In the genomic region with DNA sequence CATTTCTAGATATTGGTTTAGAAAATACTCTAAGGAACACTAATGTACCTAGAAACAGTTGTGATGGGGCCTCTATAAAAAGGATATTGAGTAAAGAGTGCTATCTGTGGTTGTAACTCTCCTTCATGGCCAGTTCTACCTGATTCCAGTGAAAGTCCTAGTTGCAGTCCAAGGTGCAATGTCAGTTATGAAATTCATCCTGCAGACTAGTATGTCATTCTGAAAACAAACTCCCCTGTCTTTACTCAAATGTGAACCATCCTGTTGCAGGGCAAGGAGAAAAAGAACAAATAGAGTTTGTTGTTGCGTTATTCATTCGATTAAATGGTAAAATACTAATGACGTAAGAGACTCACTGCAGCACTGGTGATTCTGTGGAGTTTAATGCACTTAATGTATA, we compare ENCODE assay signal across 1 cellular context.
A peak's percentile ranks its signal among the peaks of the same experiment; 100 is the strongest.
TF ChIP-seq lines count a peak whose summit lies in the region.

No MANE protein-coding gene starts in this region.

TF ChIP-seq in HepG2, 621 proteins besides CTCF, POLR2A, EP300 and RAD21 (continued from another document and continues in another):
- TF ChIP-seq FOXO4 (CRISPR knock-in tag; conservative IDR thresholded peaks at IDR 0.05) (no peak), CENPT (CRISPR knock-in tag; IDR thresholded peaks at IDR 0.05; ENCODE audit: low read depth) (no peak), HNF1B (CRISPR knock-in tag; IDR thresholded peaks at IDR 0.05) (no peak), DZIP1 (CRISPR knock-in tag; IDR thresholded peaks at IDR 0.05) (no peak), ASH2L (IDR thresholded peaks at IDR 0.05; ENCODE audit: insufficient read length, low read depth, low read length) (peak; percentile 55), RBM39 (IDR thresholded peaks at IDR 0.05; ENCODE audit: low read depth, low read length, poor library complexity, severe bottlenecking) (no peak), STAT5B (CRISPR knock-in tag; IDR thresholded peaks at IDR 0.05) (no peak), ARNTL (CRISPR knock-in tag; IDR thresholded peaks at IDR 0.05) (no peak), MLXIP (CRISPR knock-in tag; IDR thresholded peaks at IDR 0.05; ENCODE audit: borderline replicate concordance) (no peak), ERF (CRISPR knock-in tag; IDR thresholded peaks at IDR 0.05) (no peak), MIXL1 (CRISPR knock-in tag; IDR thresholded peaks at IDR 0.05) (peak; percentile 72), KDM3A (CRISPR knock-in tag; IDR thresholded peaks at IDR 0.05; ENCODE audit: low read depth) (0 out of 2 replicates have a peak, but pooled peaks have one; percentile 38), KAT2B (IDR thresholded peaks at IDR 0.05; ENCODE audit: borderline replicate concordance, low read depth, low read length) (no peak), ZNF558 (CRISPR knock-in tag; IDR thresholded peaks at IDR 0.05; ENCODE audit: borderline replicate concordance) (no peak), ZNF205 (CRISPR knock-in tag; IDR thresholded peaks at IDR 0.05) (no peak), ZNF512 (CRISPR knock-in tag; IDR thresholded peaks at IDR 0.05) (no peak), ZNF143 (CRISPR knock-in tag; IDR thresholded peaks at IDR 0.05) (no peak), CHD2 (IDR thresholded peaks at IDR 0.05; ENCODE audit: low read depth, low read length) (no peak), HNF4A (CRISPR knock-in tag; IDR thresholded peaks at IDR 0.05) (peak; percentile 95), SPEN (CRISPR knock-in tag; IDR thresholded peaks at IDR 0.05; ENCODE audit: low read depth) (no peak), ZNF644 (CRISPR knock-in tag; IDR thresholded peaks at IDR 0.05; ENCODE audit: low read depth) (peak; percentile 73), ETV5 (CRISPR knock-in tag; IDR thresholded peaks at IDR 0.05; ENCODE audit: borderline replicate concordance) (peak; percentile 39; the same call in 1 of the 2 replicates), KLF6 (CRISPR knock-in tag; IDR thresholded peaks at IDR 0.05) (no peak), STAT6 (CRISPR knock-in tag; IDR thresholded peaks at IDR 0.05; ENCODE audit: borderline replicate concordance) (no peak), NFKB2 (CRISPR knock-in tag; IDR thresholded peaks at IDR 0.05; ENCODE audit: borderline replicate concordance) (no peak), RELA (CRISPR knock-in tag; IDR thresholded peaks at IDR 0.05) (no peak), MTF1 (CRISPR knock-in tag; IDR thresholded peaks at IDR 0.05) (no peak), ZUFSP (CRISPR knock-in tag; IDR thresholded peaks at IDR 0.05; ENCODE audit: borderline replicate concordance) (no peak), JUND (CRISPR knock-in tag; IDR thresholded peaks at IDR 0.05) (peak; percentile 38; the same call in 1 of the 2 replicates), NCOA2 (CRISPR knock-in tag; IDR thresholded peaks at IDR 0.05) (peak; percentile 51; the same call in 1 of the 2 replicates), FOXA1 (IDR thresholded peaks at IDR 0.05) (no peak), FOXA1 (CRISPR knock-in tag; IDR thresholded peaks at IDR 0.05) (no peak), TEAD3 (CRISPR knock-in tag; optimal IDR thresholded peaks at IDR 0.05; ENCODE audit: borderline replicate concordance) (peak; percentile 67)
- TF ChIP-seq, protein P1, sequence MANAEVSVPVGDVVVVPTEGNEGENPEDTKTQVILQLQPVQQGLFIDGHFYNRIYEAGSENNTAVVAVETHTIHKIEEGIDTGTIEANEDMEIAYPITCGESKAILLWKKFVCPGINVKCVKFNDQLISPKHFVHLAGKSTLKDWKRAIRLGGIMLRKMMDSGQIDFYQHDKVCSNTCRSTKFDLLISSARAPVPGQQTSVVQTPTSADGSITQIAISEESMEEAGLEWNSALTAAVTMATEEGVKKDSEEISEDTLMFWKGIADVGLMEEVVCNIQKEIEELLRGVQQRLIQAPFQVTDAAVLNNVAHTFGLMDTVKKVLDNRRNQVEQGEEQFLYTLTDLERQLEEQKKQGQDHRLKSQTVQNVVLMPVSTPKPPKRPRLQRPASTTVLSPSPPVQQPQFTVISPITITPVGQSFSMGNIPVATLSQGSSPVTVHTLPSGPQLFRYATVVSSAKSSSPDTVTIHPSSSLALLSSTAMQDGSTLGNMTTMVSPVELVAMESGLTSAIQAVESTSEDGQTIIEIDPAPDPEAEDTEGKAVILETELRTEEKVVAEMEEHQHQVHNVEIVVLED (CRISPR knock-in tag; IDR thresholded peaks at IDR 0.05; ENCODE audit: borderline replicate concordance), result no peak
- TF ChIP-seq, protein P2, sequence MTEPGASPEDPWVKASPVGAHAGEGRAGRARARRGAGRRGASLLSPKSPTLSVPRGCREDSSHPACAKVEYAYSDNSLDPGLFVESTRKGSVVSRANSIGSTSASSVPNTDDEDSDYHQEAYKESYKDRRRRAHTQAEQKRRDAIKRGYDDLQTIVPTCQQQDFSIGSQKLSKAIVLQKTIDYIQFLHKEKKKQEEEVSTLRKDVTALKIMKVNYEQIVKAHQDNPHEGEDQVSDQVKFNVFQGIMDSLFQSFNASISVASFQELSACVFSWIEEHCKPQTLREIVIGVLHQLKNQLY (CRISPR knock-in tag; IDR thresholded peaks at IDR 0.05), result no peak; the same call in 1 of the 2 replicates
- TF ChIP-seq, protein P3, sequence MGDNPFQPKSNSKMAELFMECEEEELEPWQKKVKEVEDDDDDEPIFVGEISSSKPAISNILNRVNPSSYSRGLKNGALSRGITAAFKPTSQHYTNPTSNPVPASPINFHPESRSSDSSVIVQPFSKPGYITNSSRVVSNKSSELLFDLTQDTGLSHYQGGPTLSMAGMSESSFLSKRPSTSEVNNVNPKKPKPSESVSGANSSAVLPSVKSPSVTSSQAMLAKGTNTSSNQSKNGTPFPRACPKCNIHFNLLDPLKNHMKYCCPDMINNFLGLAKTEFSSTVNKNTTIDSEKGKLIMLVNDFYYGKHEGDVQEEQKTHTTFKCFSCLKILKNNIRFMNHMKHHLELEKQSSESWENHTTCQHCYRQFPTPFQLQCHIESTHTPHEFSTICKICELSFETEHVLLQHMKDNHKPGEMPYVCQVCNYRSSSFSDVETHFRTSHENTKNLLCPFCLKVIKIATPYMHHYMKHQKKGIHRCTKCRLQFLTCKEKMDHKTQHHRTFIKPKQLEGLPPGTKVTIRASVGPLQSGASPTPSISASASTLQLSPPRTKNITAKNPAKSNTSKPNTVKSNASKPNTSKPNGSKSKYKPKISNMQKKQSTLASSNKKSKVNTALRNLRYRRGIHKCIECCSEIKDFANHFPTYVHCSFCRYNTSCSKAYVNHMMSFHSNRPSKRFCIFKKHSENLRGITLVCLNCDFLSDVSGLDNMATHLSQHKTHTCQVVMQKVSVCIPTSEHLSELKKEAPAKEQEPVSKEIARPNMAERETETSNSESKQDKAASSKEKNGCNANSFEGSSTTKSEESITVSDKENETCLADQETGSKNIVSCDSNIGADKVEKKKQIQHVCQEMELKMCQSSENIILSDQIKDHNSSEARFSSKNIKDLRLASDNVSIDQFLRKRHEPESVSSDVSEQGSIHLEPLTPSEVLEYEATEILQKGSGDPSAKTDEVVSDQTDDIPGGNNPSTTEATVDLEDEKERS (CRISPR knock-in tag; IDR thresholded peaks at IDR 0.05), result no peak
